In the genomic region with DNA sequence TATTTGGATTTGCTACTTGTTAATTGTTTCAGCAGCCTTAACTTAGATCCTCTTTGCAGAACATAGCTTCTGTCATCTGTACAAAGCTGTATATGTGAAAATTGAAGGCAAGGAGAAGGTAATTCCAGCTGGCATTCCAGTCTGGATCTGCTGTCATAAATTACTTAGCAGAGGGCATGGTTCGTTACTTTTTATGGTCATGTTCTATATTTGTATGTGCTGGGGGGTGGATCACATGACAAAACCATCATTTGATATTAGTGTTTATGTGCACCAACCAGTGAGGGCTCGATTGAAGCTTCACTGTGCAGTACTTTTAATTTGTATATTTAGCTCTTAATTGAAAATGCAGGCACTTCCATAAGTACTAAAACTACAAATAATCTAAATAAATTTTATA, we compare ENCODE assay signal across 12 cellular contexts.
DNase-seq lines count a peak whose midpoint lies in the region; ATAC-seq and TF ChIP-seq lines count a peak whose summit lies in the region.
"Had no signal": no experiment of that assay in that cellular context is flagged by ENCODE, and none has a peak within 500 bp of the region (broad histone marks: within the 10 kb centered on the region; RNA-seq: fewer than 3 reads in every experiment).

No MANE protein-coding gene starts in this region.

- no peak for TF ChIP-seq POLR2A in esophagus muscularis mucosa (IDR thresholded peaks at IDR 0.05; ENCODE audit: low read depth)

- TF ChIP-seq EP300 in esophagus muscularis mucosa (IDR thresholded peaks at IDR 0.05) = peak; percentile 46

- DNase-seq in DMS 273 treated with DMSO at 0.1 percent for 48 hours (lab: John Stamatoyannopoulos, UW) = peak; percentile 74
- DNase-seq in NCI-H2081 (lab: John Stamatoyannopoulos, UW) = peak; percentile 6 to 64
- DNase-seq in esophagus muscularis mucosa (ENCODE audit: extremely low spot score) = no peak
- DNase-seq in GOT3 (lab: John Stamatoyannopoulos, UW) = no peak
- DNase-seq in GM13977 (ENCODE audit: low spot score) = no peak
- DNase-seq: activated CD8-positive, alpha-beta memory T cell treated with anti-CD3 and anti-CD28 coated beads for 24 hours; H9; KBM-7; T-helper 2 cell had no signal

- H3K27me3 ChIP-seq in esophagus muscularis mucosa (no peaks in the 10 kb centered on the region), parathyroid adenoma (ENCODE audit: control insufficient read depth, insufficient read depth, low read length) (no peaks in the 10 kb centered on the region)

- H3K4me1 ChIP-seq in esophagus muscularis mucosa = peaks cover 26 to 85% (median 85%) of the 10 kb centered on the region in 4 donors
- peaks cover 32% of the 10 kb centered on the region for H3K4me1 ChIP-seq in parathyroid adenoma

- TF ChIP-seq CTCF in esophagus muscularis mucosa (IDR thresholded peaks at IDR 0.05) (no peak), parathyroid adenoma (IDR thresholded peaks at IDR 0.05) (no peak), GM13977 (IDR thresholded peaks at IDR 0.05; ENCODE audit: extremely low read depth, insufficient read depth, missing control alignments) (no peak)

- H3K79me2 ChIP-seq in parathyroid adenoma = no peaks in the 10 kb centered on the region

- no peak for ATAC-seq in HG02973 (IDR thresholded peaks at IDR 0.05; ENCODE audit: unreplicated experiment)
- no peak for ATAC-seq in GM19452 (IDR thresholded peaks at IDR 0.05; ENCODE audit: unreplicated experiment)

- in situ Hi-C loops in GM13977 (cut with MboI; ENCODE audit: low pct_unique_long_range_greater_than_20kb, low sequenced_read_pairs, unreplicated experiment) = no loop called here

- no peaks in the 10 kb centered on the region for H3K9me3 ChIP-seq in esophagus muscularis mucosa
- H3K9me3 ChIP-seq in parathyroid adenoma (ENCODE audit: control insufficient read depth, low read length) = no peaks in the 10 kb centered on the region

- H3K4me2 ChIP-seq in parathyroid adenoma (ENCODE audit: low read length) = no peak overlapping the region

- no peak overlapping the region for H3K4me3 ChIP-seq in esophagus muscularis mucosa
- no peak overlapping the region for H3K4me3 ChIP-seq in parathyroid adenoma (ENCODE audit: low read depth, low read length)

- H3K27ac ChIP-seq in esophagus muscularis mucosa (replicated peaks in 1 of 4) (peak overlapping the region; percentile 84 to 85 (median 85)), parathyroid adenoma (peak overlapping the region; percentile 55)

- no peak overlapping the region for H3K9ac ChIP-seq in parathyroid adenoma

- WGBS in esophagus muscularis mucosa = 37% methylated on average over 2 of the region's 2 CpGs

- intact Hi-C loops in esophagus muscularis mucosa (cut with DNase I) = loop anchor here (5.0 kb wide), 1 partner anchor 196 kb away; no protein-coding TSS in a partner anchor

- H3K36me3 ChIP-seq in esophagus muscularis mucosa = no peaks in the 10 kb centered on the region
- no peaks in the 10 kb centered on the region for H3K36me3 ChIP-seq in parathyroid adenoma (ENCODE audit: control insufficient read depth, insufficient read depth, low read length)

- H2AFZ ChIP-seq in parathyroid adenoma = no peak overlapping the region

Comparison
In these comparisons a context has a peak if more than half of its experiments do, and no peak if none do; other contexts are left out.
1. DNase-seq: peak in DMS 273 treated with DMSO at 0.1 percent for 48 hours (single experiment) and NCI-H2081 (2 of 2); none in esophagus muscularis mucosa (single experiment), GOT3 (single experiment) and GM13977 (single experiment).